ENCODE assay signal across 8 cellular contexts in genomic region chr12:109093022-109093918, GRCh38. TPM values are rescaled to one million over a fixed set of nuclear protein-coding genes. Genes with fewer than 3 reads are reported as not detected.
DNase-seq lines count a peak whose midpoint lies in the region; ATAC-seq and TF ChIP-seq lines count a peak whose summit lies in the region.

TSS of gene ALKBH2 (minus strand) at chr12:109093472. CDS start at chr12:109092786, 686 bp downstream.

- H2AFZ ChIP-seq in fibroblast of lung (ENCODE audit: low read length), result peak within 1 kb of the TSS; percentile 90

- peak within 1 kb of the TSS; percentile 90 to 93 for H3K27ac Mint-ChIP-seq in natural killer cell

- H3K4me3 ChIP-seq in fibroblast of lung (replicated peaks in 1 of 4; ENCODE audit: control extremely low read depth in 1 of 4, insufficient read depth in 1 of 4, low read depth in 3 of 4, low read length in 4 of 4), result peak within 1 kb of the TSS; percentile 47 to 86 (median 66)

- H3K27me3 Mint-ChIP-seq in natural killer cell (ENCODE audit: low read depth in 2 of 2), result no peaks in the 10 kb centered on the region

- TF ChIP-seq CTCF in fibroblast of lung (conservative IDR thresholded peaks at IDR 0.05 in 1 of 2, IDR thresholded peaks at IDR 0.05 in 1 of 2; ENCODE audit: low read depth in 1 of 2, low read length in 2 of 2), result peak; percentile 87 to 94
- TF ChIP-seq CTCF in natural killer cell (IDR thresholded peaks at IDR 0.05), result peak; percentile 93

- no peaks in the 10 kb centered on the region for H4K20me1 ChIP-seq in fibroblast of lung (ENCODE audit: control insufficient read depth, extremely low read depth, insufficient read depth, low read length)

- H3K36me3 ChIP-seq in fibroblast of lung (ENCODE audit: control insufficient read depth, insufficient read depth, low read length), result peaks cover 1% of the 10 kb centered on the region

- peak within 1 kb of the TSS; percentile 74 for H3K27ac ChIP-seq in fibroblast of lung (ENCODE audit: insufficient read depth, low read length)

- peaks cover 6% of the 10 kb centered on the region for H3K4me1 ChIP-seq in fibroblast of lung (ENCODE audit: control insufficient read depth, extremely low read depth, insufficient read depth, low read length)

- no peaks in the 10 kb centered on the region for H3K9me3 Mint-ChIP-seq in natural killer cell

- H3K4me2 ChIP-seq in fibroblast of lung (ENCODE audit: extremely low read depth, insufficient read depth, low read length), result peak within 1 kb of the TSS; percentile 92

- no peaks in the 10 kb centered on the region for H3K9me3 ChIP-seq in fibroblast of lung (ENCODE audit: control insufficient read depth, insufficient read depth, low read depth, low read length)

- H3K27me3 ChIP-seq in fibroblast of lung (ENCODE audit: control insufficient read depth, insufficient read depth, low read length), result no peaks in the 10 kb centered on the region

- DNase-seq in Daoy (ENCODE audit: low read depth), result peak; percentile 95
- peak; percentile 86 for DNase-seq in LHCN-M2 (ENCODE audit: low read depth)
- peak; percentile 85 for DNase-seq in RPMI7951 (ENCODE audit: low read depth)
- DNase-seq in activated T-helper 1 cell treated with anti-CD3 and anti-CD28 coated beads, Interleukin-2, amount 50 U/mL, for 16 hours (ENCODE audit: low read depth in 1 of 2, low spot score in 1 of 2), result peak; percentile 89 to 92
- peak; percentile 84 to 89 for DNase-seq in fibroblast of lung (ENCODE audit: low read depth in 2 of 2)
- DNase-seq in natural killer cell, result peak; percentile 96
- peak; percentile 94 for DNase-seq in stimulated activated naive CD4-positive, alpha-beta T cell treated with Interleukin-2 at 50 U/mL for 16 hours (lab: John Stamatoyannopoulos, UW)

- H3K4me3 Mint-ChIP-seq in natural killer cell, result peak within 1 kb of the TSS; percentile 86

- peaks cover 26 to 33% of the 10 kb centered on the region in 2 donors for H3K4me1 Mint-ChIP-seq in natural killer cell

- intact Hi-C loops in natural killer cell (cut with micrococcal nuclease), result loop anchor here (1.0 to 10.0 kb wide), 7 partner anchors 40 to 530 kb away; partner anchors contain the start of gene CORO1C

- ATAC-seq in GM21825 (IDR thresholded peaks at IDR 0.05; ENCODE audit: unreplicated experiment), result peak; percentile 51
- peak; percentile 82 to 92 (median 82) for ATAC-seq in natural killer cell

- H3K79me2 ChIP-seq in fibroblast of lung (ENCODE audit: control insufficient read depth, insufficient read depth, low read length), result peaks cover 3% of the 10 kb centered on the region

- peak within 1 kb of the TSS; percentile 41 for H3K9ac ChIP-seq in fibroblast of lung (ENCODE audit: insufficient read depth, low read length)

- H3K36me3 Mint-ChIP-seq in natural killer cell, result no peaks in the 10 kb centered on the region

RNA-seq across cellular contexts. Expression of gene ALKBH2, which starts in this region (rescaled TPM):
- total RNA-seq in Daoy (2014; rRNA removed; shearing (Covaris generic)), result 29.4 and 43.5 TPM in 2 replicates
- total RNA-seq in LHCN-M2 (2014; rRNA removed), result 7.5 and 14.8 TPM in 2 replicates
- polyA plus RNA-seq in LHCN-M2 (2012), result 14.7 TPM
- total RNA-seq in RPMI7951 (2014; rRNA removed; shearing (Covaris generic)), result 12.9 and 20.3 TPM in 2 replicates
- total RNA-seq in fibroblast of lung, result 20.8 and 28.0 TPM in 2 replicates
- polyA plus RNA-seq in fibroblast of lung, result 15.1 and 15.4 TPM in 2 replicates
- polyA plus RNA-seq in fibroblast of lung (2012), result 15.4 and 16.8 TPM in 2 replicates
- 3.3 and 18.9 TPM in 2 replicates for polyA minus RNA-seq in fibroblast of lung (ENCODE audit: low replicate concordance)
- total RNA-seq in natural killer cell, result 10 to 100 TPM; 10.9 to 12.6 (median 11.9) TPM

Comparison
In these comparisons a context has a peak if more than half of its experiments do, and no peak if none do; other contexts are left out.
1. Peak in every context shown above with its lines: DNase-seq, ATAC-seq, H3K4me3 ChIP-seq and H3K27ac ChIP-seq.